30 cellular contexts compared by ENCODE assay signal in the genomic region with DNA sequence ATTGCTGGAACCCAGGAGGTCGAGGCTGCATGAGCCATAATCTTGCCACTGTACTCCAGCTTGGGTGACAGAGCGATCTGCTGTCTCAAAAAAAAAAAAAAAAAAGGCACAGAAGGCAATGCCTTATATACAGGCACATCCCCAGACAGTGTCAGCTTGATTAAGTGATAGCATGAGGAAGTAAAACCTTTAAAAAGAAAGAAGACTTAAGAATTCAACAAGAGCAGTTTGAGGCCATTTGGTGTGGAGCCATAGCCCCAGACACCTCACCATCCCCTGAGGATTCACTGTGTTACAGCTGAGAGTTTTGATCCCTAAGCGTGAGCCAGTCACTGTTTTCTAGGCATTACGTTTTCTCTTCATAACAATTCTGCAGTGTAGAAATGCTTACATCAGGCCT.
"Had no signal": no experiment of that assay in that cellular context is flagged by ENCODE, and none has a peak within 500 bp of the region (broad histone marks: within the 10 kb centered on the region; RNA-seq: fewer than 3 reads in every experiment).

No MANE protein-coding gene starts in this region.

- H3K9ac ChIP-seq: neural progenitor cell had no signal

- H3K4me1 ChIP-seq: left lung, suprapubic skin had no signal

- FAIRE-seq: endothelial cell of umbilical vein, small intestine, urothelium cell line had no signal

- DNase-seq: activated CD4-positive, alpha-beta T cell treated with anti-CD3 and anti-CD28 coated beads for 4 hours; activated CD4-positive, alpha-beta T cell treated with anti-CD3 and anti-CD28 coated beads, Interleukin-2, amount 50 U/mL, for 48 hours; activated CD8-positive, alpha-beta memory T cell treated with anti-CD3 and anti-CD28 coated beads, Interleukin-2, amount 50 U/mL, for 48 hours; activated naive CD4-positive, alpha-beta T cell; activated T-cell treated with anti-CD3 and anti-CD28 coated beads, Interleukin-2, amount 50 U/mL, for 4 hours; adrenal gland; brain microvascular endothelial cell; caudate nucleus; dorsolateral prefrontal cortex; effector memory CD8-positive, alpha-beta T cell; foreskin melanocyte; immature natural killer cell; left lung; naive thymus-derived CD4-positive, alpha-beta T cell; posterior cingulate gyrus; small intestine; stimulated activated CD4-positive, alpha-beta T cell treated with anti-CD3 and anti-CD28 coated beads, Interleukin-2, amount 100 ng/mL, for 24 hours; stomach had no signal

- H2AFZ ChIP-seq: hepatocyte, neural progenitor cell had no signal

- H3K27ac ChIP-seq: adrenal gland, ascending aorta, brain microvascular endothelial cell, hepatocyte, left lung, neural progenitor cell, stomach, suprapubic skin, tibial nerve had no signal

- H3K4me3 ChIP-seq: adrenal gland, ascending aorta, dorsolateral prefrontal cortex, hepatocyte, left lung, lung, neural progenitor cell, stomach, suprapubic skin, tibial nerve had no signal

- ATAC-seq: activated T-cell treated with anti-CD3 and anti-CD28 coated beads, Interleukin-2, amount 50 U/mL, for 4 hours; effector memory CD8-positive, alpha-beta T cell; esophagus mucosa; left lung; naive thymus-derived CD4-positive, alpha-beta T cell; sciatic nerve; stimulated activated effector memory CD8-positive, alpha-beta T cell treated with anti-CD3 and anti-CD28 coated beads, Interleukin-12 subunit alpha, Interleukin-12 subunit beta, amount 100 ng/mL, for 72 hours; WTC11 had no signal

- H3K27me3 ChIP-seq: adrenal gland, ascending aorta, brain microvascular endothelial cell, dorsolateral prefrontal cortex, hepatocyte, left lung, neural progenitor cell, stomach, suprapubic skin, tibial nerve had no signal

- H3K9me3 ChIP-seq: adrenal gland, ascending aorta, left lung, stomach, suprapubic skin, tibial nerve had no signal

- H3K36me3 ChIP-seq: adrenal gland, ascending aorta, brain microvascular endothelial cell, left lung, neural progenitor cell, suprapubic skin had no signal

- H3K4me2 ChIP-seq: hepatocyte, neural progenitor cell had no signal
